In the genomic region with DNA sequence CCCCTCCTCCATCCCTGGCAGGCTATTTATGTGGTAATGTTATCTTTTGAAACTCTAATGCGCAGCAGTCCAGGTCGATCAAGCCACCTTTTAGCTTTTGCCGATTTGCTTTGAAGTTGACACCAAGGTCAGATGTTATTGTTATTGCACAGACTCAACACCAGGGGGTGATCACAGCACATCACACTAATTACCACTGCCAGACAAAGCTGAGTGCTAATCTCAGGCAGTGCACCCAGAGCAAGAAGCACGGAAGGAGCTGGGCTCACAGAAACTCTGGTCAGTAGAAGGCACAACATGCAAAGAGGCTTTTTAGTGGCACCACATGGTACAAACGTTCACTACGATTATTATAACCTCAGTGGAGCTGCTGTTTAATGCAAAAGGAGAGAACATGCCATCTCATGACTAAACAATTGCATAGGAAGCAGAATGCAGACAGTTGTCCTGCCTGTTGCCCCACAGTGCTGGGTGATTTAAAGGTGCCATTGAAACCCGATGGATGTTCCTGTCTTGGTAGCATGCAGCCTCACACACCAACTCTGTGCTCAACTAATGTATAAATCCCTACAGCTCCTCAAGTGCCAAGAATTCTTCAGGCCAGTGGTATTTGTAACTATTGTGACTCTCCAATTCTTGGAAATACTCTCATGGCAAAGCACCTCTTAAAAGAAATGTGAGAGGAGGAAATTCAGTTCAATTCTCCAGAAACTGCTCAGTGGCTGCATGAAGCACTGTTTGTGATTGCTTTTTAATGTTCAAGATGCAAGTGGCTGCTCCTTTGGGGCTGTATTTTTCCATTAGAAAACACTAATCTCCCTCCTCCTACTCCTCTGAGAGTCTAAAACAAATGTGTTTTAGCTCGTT, we compare ENCODE assay signal across 8 cellular contexts.
A peak's percentile ranks its signal among the peaks of the same experiment; 100 is the strongest.
DNase-seq lines count a peak whose midpoint lies in the region; ATAC-seq, FAIRE-seq and TF ChIP-seq lines count a peak whose summit lies in the region.

No MANE protein-coding gene starts in this region.

- peak; percentile 65 to 91 (median 90) for TF ChIP-seq CTCF in ovary (IDR thresholded peaks at IDR 0.05)

- H3K9me3 ChIP-seq in ovary = no peaks in the 10 kb centered on the region

- no peaks in the 10 kb centered on the region for H3K27me3 ChIP-seq in ovary

- FAIRE-seq in RCC 7860 (lab: Jason Lieb, UNC) = no peak

- 14 to 19% (median 17%) methylated on average over 8 of the region's 8 CpGs for WGBS in ovary, 3 donors

- no peaks in the 10 kb centered on the region for H3K4me1 ChIP-seq in ovary (ENCODE audit: insufficient read depth)

- no peak for TF ChIP-seq EP300 in ovary (IDR thresholded peaks at IDR 0.05)

- no peak overlapping the region for H3K4me3 ChIP-seq in Jurkat, Clone E6-1 (ENCODE audit: low read length)
- no peak overlapping the region for H3K4me3 ChIP-seq in ovary

- DNase-seq in GF-D8 (lab: John Stamatoyannopoulos, UW) (peak; percentile 51), RCC 7860 (ENCODE audit: low spot score) (peak; percentile 39), glomerular endothelial cell (ENCODE audit: extremely low read depth, low read depth, low spot score) (peak; percentile 72), ovary (peak; percentile 46 to 76 (median 62)), posterior vena cava (ENCODE audit: low spot score) (no peak)
- DNase-seq in Jurkat, Clone E6-1 (ENCODE audit: low read depth, low spot score) = peak; percentile 66
- peak; percentile 2 for DNase-seq in activated effector memory CD4-positive, alpha-beta T cell treated with Interleukin-2 at 50 U/mL for 16 hours

- no peak for TF ChIP-seq POLR2A in ovary (IDR thresholded peaks at IDR 0.05)

- no peaks in the 10 kb centered on the region for H3K36me3 ChIP-seq in ovary

- no peak overlapping the region for H3K27ac ChIP-seq in ovary

- ATAC-seq in GM21786 (IDR thresholded peaks at IDR 0.05; ENCODE audit: unreplicated experiment) = peak; percentile 95

- intact Hi-C loops in ovary (cut with DNase I) = loop anchor here in 1 of 4 donors (10.0 kb wide), 1 partner anchor 912 kb away; no protein-coding TSS in a partner anchor
- intact Hi-C loops in posterior vena cava (cut with DNase I) = loop anchor here (5.0 to 10.0 kb wide), 3 partner anchors 92 to 472 kb away; no protein-coding TSS in a partner anchor
